ENCODE assay signal across 8 cellular contexts in the genomic region with DNA sequence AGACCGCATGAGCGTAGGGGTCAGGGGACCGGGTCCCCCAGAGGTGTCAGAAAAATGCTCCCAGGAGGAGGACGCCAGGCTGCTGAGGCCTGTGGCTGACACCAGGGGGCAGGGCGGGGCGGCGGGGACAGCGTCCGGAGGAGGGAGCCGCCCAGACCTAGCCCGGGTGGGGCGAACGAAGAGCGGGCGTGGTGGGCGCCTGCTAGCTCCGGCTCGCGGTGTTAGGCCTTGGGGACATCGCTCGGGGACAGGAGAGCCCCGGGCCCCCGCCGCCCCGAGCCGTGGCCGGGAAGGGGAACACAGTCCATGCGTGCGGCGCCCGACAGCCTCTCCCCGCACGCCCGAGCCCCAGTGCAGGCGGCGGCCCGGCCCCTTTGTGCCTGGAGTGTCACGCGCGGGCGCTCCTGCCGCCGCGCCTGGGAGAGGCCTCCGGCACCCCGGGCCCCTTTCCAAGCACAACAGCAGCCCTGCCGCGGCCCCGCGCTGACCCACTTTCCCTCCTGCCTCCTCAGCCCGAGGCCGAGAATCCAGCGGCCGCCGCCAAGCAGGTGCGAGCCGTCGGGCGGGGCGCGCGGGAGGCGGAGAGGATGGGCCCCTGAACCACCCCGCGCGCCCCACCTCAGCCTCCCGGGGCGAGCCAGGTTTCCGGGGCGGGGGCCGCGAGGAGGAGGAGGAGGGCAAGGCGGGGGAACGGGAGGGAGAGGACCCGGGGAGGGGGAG.
DNase-seq lines count a peak whose midpoint lies in the region; ATAC-seq and TF ChIP-seq lines count a peak whose summit lies in the region.

No MANE protein-coding gene starts in this region.

- no peak overlapping the region for H3K9ac ChIP-seq in neural progenitor cell
- H3K9ac ChIP-seq in stomach smooth muscle (ENCODE audit: low read length in 2 of 2): peak overlapping the region; percentile 44 to 60

- H3K4me1 ChIP-seq in neural progenitor cell: peaks cover 9% of the 10 kb centered on the region
- peaks cover 20% of the 10 kb centered on the region for H3K4me1 ChIP-seq in stomach smooth muscle (ENCODE audit: control insufficient read depth, insufficient read depth, low read length)

- H3K9me3 ChIP-seq in neural progenitor cell (ENCODE audit: low read depth) (no peaks in the 10 kb centered on the region), stomach smooth muscle (ENCODE audit: control insufficient read depth in 2 of 2, low read length in 2 of 2) (peaks cover 0 to 5% of the 10 kb centered on the region in 2 donors)

- H4K20me1 ChIP-seq in neural progenitor cell (ENCODE audit: low read depth): no peaks in the 10 kb centered on the region

- peak overlapping the region; percentile 50 for H3K4me3 ChIP-seq in fibroblast of the aortic adventitia (ENCODE audit: low read depth, low read length)
- H3K4me3 ChIP-seq in neural progenitor cell: peak overlapping the region; percentile 58
- peak overlapping the region; percentile 50 to 72 for H3K4me3 ChIP-seq in stomach smooth muscle (ENCODE audit: low read length in 2 of 2)

- H3K9me3 Mint-ChIP-seq in neural progenitor cell: peaks cover 9% of the 10 kb centered on the region

- H3K4me1 Mint-ChIP-seq in neural progenitor cell: peaks cover 11% of the 10 kb centered on the region

- no peaks in the 10 kb centered on the region for H3K79me2 ChIP-seq in neural progenitor cell (ENCODE audit: low read depth)

- H3K4me3 Mint-ChIP-seq in neural progenitor cell: peak overlapping the region; percentile 69

- H3K36me3 ChIP-seq in neural progenitor cell: no peaks in the 10 kb centered on the region
- no peaks in the 10 kb centered on the region for H3K36me3 ChIP-seq in stomach smooth muscle (ENCODE audit: control insufficient read depth in 2 of 2, insufficient read depth in 2 of 2, low read length in 2 of 2)

- H3F3A ChIP-seq in neural progenitor cell (ENCODE audit: low read depth): no peaks in the 10 kb centered on the region

- no peaks in the 10 kb centered on the region for H3K36me3 Mint-ChIP-seq in neural progenitor cell

- H3K27me3 ChIP-seq in neural progenitor cell (peaks cover 9% of the 10 kb centered on the region), stomach smooth muscle (ENCODE audit: control insufficient read depth in 1 of 2, insufficient read depth in 2 of 2, low read length in 2 of 2) (no peaks in the 10 kb centered on the region)

- no peak overlapping the region for H3K27ac ChIP-seq in neural progenitor cell
- peak overlapping the region; percentile 31 for H3K27ac ChIP-seq in stomach smooth muscle (ENCODE audit: low read length)

- peak; percentile 93 for DNase-seq in D341Med (ENCODE audit: low spot score)
- peak in 73 of 76 experiments; percentile 18 to 91 (median 77) for DNase-seq in HUDEP-2 (lab: John Stamatoyannopoulos, UW; ENCODE audit: unreplicated experiment in 76 of 76)
- DNase-seq in RPMI8226: peak; percentile 86
- peak; percentile 75 for DNase-seq in activated T-helper 9 cell treated with anti-CD3 and anti-CD28 coated beads, Interleukin-2, amount 50 U/mL, for 16 hours (ENCODE audit: low read depth)
- DNase-seq in fibroblast of the aortic adventitia (ENCODE audit: low read depth): peak; percentile 55
- DNase-seq in neural progenitor cell (ENCODE audit: low spot score): peak; percentile 86

- no peak overlapping the region for H3K27ac Mint-ChIP-seq in neural progenitor cell

- peak; percentile 75 for ATAC-seq in GM21367 (IDR thresholded peaks at IDR 0.05; ENCODE audit: unreplicated experiment)

- peak; percentile 72 for TF ChIP-seq CTCF in fibroblast of the aortic adventitia (IDR thresholded peaks at IDR 0.05; ENCODE audit: insufficient read depth, low read length)
- TF ChIP-seq CTCF in neural progenitor cell (IDR thresholded peaks at IDR 0.05): peak; percentile 84

- H3K27me3 Mint-ChIP-seq in neural progenitor cell (ENCODE audit: insufficient read depth, low read depth): peaks cover 14% of the 10 kb centered on the region

- H3K4me2 ChIP-seq in neural progenitor cell: peak overlapping the region; percentile 78

- peak overlapping the region; percentile 89 for H2AFZ ChIP-seq in neural progenitor cell (replicated peaks)
